Comparison of ENCODE assay signal across 15 cellular contexts in genomic region chr10:27512548-27512947, GRCh38.
"Had no signal": no experiment of that assay in that cellular context is flagged by ENCODE, and none has a peak within 500 bp of the region (broad histone marks: within the 10 kb centered on the region; RNA-seq: fewer than 3 reads in every experiment).

No MANE protein-coding gene starts in this region.

- ATAC-seq: left lung; stimulated activated naive CD8-positive, alpha-beta T cell treated with anti-CD3 and anti-CD28 coated beads, Interleukin-15, amount 100 ng/mL, for 72 hours had no signal

- H3K27ac ChIP-seq: dorsolateral prefrontal cortex, left lung, suprapubic skin, transverse colon, uterus had no signal

- FAIRE-seq: TTC549 had no signal

- DNase-seq: activated CD4-positive, alpha-beta T cell treated with anti-CD3 and anti-CD28 coated beads, Interleukin-2, amount 50 U/mL, for 4 hours; activated naive CD8-positive, alpha-beta T cell treated with anti-CD3 and anti-CD28 coated beads, Interleukin-2, amount 10 ng/mL, durations not matched to agents 7 days and 5 days; amygdala; dorsolateral prefrontal cortex; hypothalamus; islet precursor cell; left lung; midbrain; nephron progenitor cell; occipital lobe; stimulated activated naive CD8-positive, alpha-beta T cell treated with anti-CD3 and anti-CD28 coated beads, Interleukin-15, amount 100 ng/mL, for 72 hours; transverse colon; uterus had no signal
